ENCODE assay signal across 16 cellular contexts in genomic region chr4:44446191-44446590, GRCh38. TPM values are rescaled to one million over a fixed set of nuclear protein-coding genes. Genes with fewer than 3 reads are reported as not detected.
DNase-seq lines count a peak whose midpoint lies in the region; ATAC-seq and TF ChIP-seq lines count a peak whose summit lies in the region.
"Had no signal": no experiment of that assay in that cellular context is flagged by ENCODE, and none has a peak within 500 bp of the region (broad histone marks: within the 10 kb centered on the region; RNA-seq: fewer than 3 reads in every experiment).

No MANE protein-coding gene starts in this region.

- no peak for TF ChIP-seq POLR2A in sigmoid colon (IDR thresholded peaks at IDR 0.05)

- TF ChIP-seq EP300 in sigmoid colon (IDR thresholded peaks at IDR 0.05), result no peak

- WGBS in sigmoid colon, 2 donors, result 7 to 14% methylated on average over 4 of the region's 4 CpGs

- no peaks in the 10 kb centered on the region for H3K36me3 Mint-ChIP-seq in brain

- H3K27me3 ChIP-seq in HUES6 (ENCODE audit: control insufficient read depth, insufficient read depth, low read length), result peaks cover 62% of the 10 kb centered on the region
- peaks cover 0 to 17% (median 0%) of the 10 kb centered on the region in 3 donors for H3K27me3 ChIP-seq in sigmoid colon

- H3K9ac ChIP-seq in HUES6 (ENCODE audit: low read length), result no peak overlapping the region

- H3K4me3 ChIP-seq in HUES6 (ENCODE audit: low read depth, low read length) (peak overlapping the region; percentile 66), iPS-18c (ENCODE audit: insufficient read depth, low read depth, low read length) (peak overlapping the region; percentile 72), sigmoid colon (peak overlapping the region; percentile 38 to 66 (median 65))
- H3K4me3 ChIP-seq: left lung, SJSA1 had no signal

- peak overlapping the region in 3 of 5 experiments; percentile 4 to 22 (median 15) for H3K27ac Mint-ChIP-seq in brain
- H3K27ac Mint-ChIP-seq: stimulated activated naive CD8-positive, alpha-beta T cell treated with anti-CD3 and anti-CD28 coated beads, Interleukin-15, Interleukin-2, amounts not matched to agents 100 ng/mL and 50 ng/mL, for 24 hours had no signal

- no peak for DNase-seq in sigmoid colon
- no peak for DNase-seq in NCI-H2029 treated with DMSO at 0.1 percent for 48 hours (lab: John Stamatoyannopoulos, UW)
- DNase-seq in SK-N-DZ (ENCODE audit: low spot score), result no peak
- no peak for DNase-seq in islet precursor cell
- DNase-seq: DND-41; foreskin melanocyte; NCI-H1417 treated with DMSO at 0.1 percent for 48 hours; NK-92 treated with Interleukin-12 subunit alpha and Interleukin-12 subunit beta, amount 100 ng/mL, for 24 hours; stimulated activated CD4-positive, alpha-beta T cell treated with anti-CD3 and anti-CD28 coated beads, Interleukin-4, amount 100 ng/mL, for 4 hours had no signal

- H3K27me3 Mint-ChIP-seq in brain, result peaks cover 71% of the 10 kb centered on the region

- no peaks in the 10 kb centered on the region for H3K36me3 ChIP-seq in HUES6 (ENCODE audit: control insufficient read depth, insufficient read depth, low read length)
- no peaks in the 10 kb centered on the region for H3K36me3 ChIP-seq in sigmoid colon
- H3K36me3 ChIP-seq: left lung, SJSA1 had no signal

- TF ChIP-seq CTCF in brain (conservative IDR thresholded peaks at IDR 0.05) (no peak), sigmoid colon (IDR thresholded peaks at IDR 0.05) (no peak)

- peaks cover 5% of the 10 kb centered on the region; the same call in 1 of the 2 replicates for H3K4me1 ChIP-seq in HUES6 (ENCODE audit: control insufficient read depth, insufficient read depth, low read length)
- peaks cover 0 to 20% (median 10%) of the 10 kb centered on the region in 4 donors for H3K4me1 ChIP-seq in sigmoid colon
- H3K4me1 ChIP-seq: SJSA1 had no signal

- H3K27ac ChIP-seq in HUES6 (ENCODE audit: low read depth, low read length) (no peak overlapping the region), sigmoid colon (no peak overlapping the region)
- H3K27ac ChIP-seq: left lung, SJSA1 had no signal

- peaks cover 26% of the 10 kb centered on the region for H3K4me1 Mint-ChIP-seq in brain

- no peak for ATAC-seq in GM18517 (IDR thresholded peaks at IDR 0.05; ENCODE audit: unreplicated experiment)
- ATAC-seq: left lung had no signal

- H3K9me3 ChIP-seq in HUES6 (ENCODE audit: control insufficient read depth, insufficient read depth, low read depth, low read length), result no peaks in the 10 kb centered on the region
- no peaks in the 10 kb centered on the region for H3K9me3 ChIP-seq in iPS-18c (ENCODE audit: control insufficient read depth, insufficient read depth, low read length)
- no peaks in the 10 kb centered on the region for H3K9me3 ChIP-seq in sigmoid colon
- H3K9me3 ChIP-seq: left lung had no signal

- intact Hi-C loops in sigmoid colon (cut with DNase I), result no loop called here

- H3K9me3 Mint-ChIP-seq in brain, result no peaks in the 10 kb centered on the region
- H3K9me3 Mint-ChIP-seq: stimulated activated naive CD8-positive, alpha-beta T cell treated with anti-CD3 and anti-CD28 coated beads, Interleukin-15, Interleukin-2, amounts not matched to agents 100 ng/mL and 50 ng/mL, for 24 hours had no signal

- H3K4me3 Mint-ChIP-seq in brain, result peak overlapping the region; percentile 85 to 90 (median 87)
- H3K4me3 Mint-ChIP-seq: stimulated activated naive CD8-positive, alpha-beta T cell treated with anti-CD3 and anti-CD28 coated beads, Interleukin-15, Interleukin-2, amounts not matched to agents 100 ng/mL and 50 ng/mL, for 24 hours had no signal

RNA-seq across cellular contexts. Expression of gene KCTD8, which starts 2.4 kb away (rescaled TPM):
- 3.5 TPM for polyA plus RNA-seq in brain (ENCODE audit: insufficient read depth, low read depth, low replicate concordance)
- 1 to 10 TPM; 1.4 to 2.7 (median 2.0) TPM for total RNA-seq in sigmoid colon
- under 1 TPM in 1 of 3 donors, not detected in 2; 0.03 TPM for polyA plus RNA-seq in sigmoid colon
- polyA plus RNA-seq in SK-N-DZ (2014; cell fraction: cytosol; rRNA removed), result 8.5 and 24.1 TPM in 2 replicates
- polyA plus RNA-seq in SK-N-DZ (2014; cell fraction: nucleus; rRNA removed), result 13.0 and 16.5 TPM in 2 replicates
- total RNA-seq: SJSA1 had no signal
